8 cellular contexts compared by ENCODE assay signal in the genomic region with DNA sequence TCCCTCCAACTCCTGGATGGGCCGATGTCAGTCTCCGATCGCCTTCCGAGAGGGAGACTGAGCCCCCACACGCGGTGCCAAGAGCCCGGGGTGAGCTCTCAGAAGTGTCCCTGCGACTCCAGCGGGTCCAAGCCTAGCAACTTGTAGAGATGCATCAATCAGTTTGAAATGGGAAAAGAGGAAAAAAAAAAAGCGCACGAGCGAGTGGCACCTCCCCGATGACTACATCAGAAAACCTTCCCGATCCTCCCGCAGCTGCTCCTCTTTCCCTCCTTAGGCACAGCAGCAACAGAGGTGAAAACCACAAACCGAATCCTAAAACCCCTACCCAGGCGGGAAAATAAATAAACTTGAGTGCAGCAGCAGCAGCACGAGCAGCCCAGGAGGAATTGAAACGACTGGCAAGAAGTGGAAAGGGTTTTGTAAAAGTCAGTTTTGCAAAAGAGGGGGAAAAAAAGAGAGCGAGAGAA. TPM values are rescaled to one million over a fixed set of nuclear protein-coding genes. Genes with fewer than 3 reads are reported as not detected.
DNase-seq lines count a peak whose midpoint lies in the region; ATAC-seq and TF ChIP-seq lines count a peak whose summit lies in the region.

No MANE protein-coding gene starts in this region.

- H3K4me1 ChIP-seq in heart left ventricle (peaks cover 0 to 41% (median 10%) of the 10 kb centered on the region in 12 donors), rectal smooth muscle tissue (ENCODE audit: control insufficient read depth, insufficient read depth, low read length) (no peaks in the 10 kb centered on the region)

- no peak for TF ChIP-seq POLR2A in heart left ventricle (IDR thresholded peaks at IDR 0.05)

- H3K4me3 Mint-ChIP-seq in activated CD4-positive, alpha-beta memory T cell treated with anti-CD3 and anti-CD28 coated beads, Interleukin-2, amount 10 ng/mL, durations not matched to agents 7 days and 5 days, result peak overlapping the region; percentile 58

- intact Hi-C loops in heart left ventricle (cut with DNase I), result loop anchor here in 9 of 10 donors (2.0 to 10.0 kb wide), 16 partner anchors 69 to 1407 kb away; no protein-coding TSS in a partner anchor

- ATAC-seq in heart left ventricle, result peak in 1 of 4 donors; percentile 0
- no peak for ATAC-seq in HG02759 (IDR thresholded peaks at IDR 0.05; ENCODE audit: unreplicated experiment)

- H3K27ac ChIP-seq in 22Rv1 (peak overlapping the region; percentile 85), heart left ventricle (peak overlapping the region; percentile 54 to 93 (median 87)), rectal smooth muscle tissue (ENCODE audit: low read depth, low read length) (peak overlapping the region; percentile 47)

- peaks cover 30% of the 10 kb centered on the region for H3K4me1 Mint-ChIP-seq in activated CD4-positive, alpha-beta memory T cell treated with anti-CD3 and anti-CD28 coated beads, Interleukin-2, amount 10 ng/mL, durations not matched to agents 7 days and 5 days

- no peak overlapping the region for H3K9ac ChIP-seq in rectal smooth muscle tissue (ENCODE audit: low read length)

- 0 to 1% (median 1%) methylated on average over 19 to 20 of the region's 20 CpGs for WGBS in heart left ventricle, 4 donors

- H3K9me3 Mint-ChIP-seq in activated CD4-positive, alpha-beta memory T cell treated with anti-CD3 and anti-CD28 coated beads, Interleukin-2, amount 10 ng/mL, durations not matched to agents 7 days and 5 days, result no peaks in the 10 kb centered on the region

- no peaks in the 10 kb centered on the region for H3K36me3 Mint-ChIP-seq in activated CD4-positive, alpha-beta memory T cell treated with anti-CD3 and anti-CD28 coated beads, Interleukin-2, amount 10 ng/mL, durations not matched to agents 7 days and 5 days (ENCODE audit: low read depth)

- POLR2A ChIA-PET in activated CD4-positive, alpha-beta memory T cell treated with anti-CD3 and anti-CD28 coated beads, Interleukin-2, amount 10 ng/mL, durations not matched to agents 7 days and 5 days (lab: Charles Lee), result no interaction called here

- H3K27me3 Mint-ChIP-seq in activated CD4-positive, alpha-beta memory T cell treated with anti-CD3 and anti-CD28 coated beads, Interleukin-2, amount 10 ng/mL, durations not matched to agents 7 days and 5 days, result peaks cover 71% of the 10 kb centered on the region

- no peaks in the 10 kb centered on the region for H3K36me3 ChIP-seq in GM06990 (ENCODE audit: control insufficient read depth, insufficient read depth, low read length)
- no peaks in the 10 kb centered on the region for H3K36me3 ChIP-seq in heart left ventricle
- no peaks in the 10 kb centered on the region for H3K36me3 ChIP-seq in rectal smooth muscle tissue (ENCODE audit: control insufficient read depth, insufficient read depth, low read length)

- no peak for DNase-seq in GM06990 (ENCODE audit: extremely low read depth, insufficient read length)
- peak; percentile 50 for DNase-seq in NCI-H1694 (lab: John Stamatoyannopoulos, UW)
- DNase-seq in activated CD4-positive, alpha-beta memory T cell treated with anti-CD3 and anti-CD28 coated beads, Interleukin-2, amount 10 ng/mL, durations not matched to agents 7 days and 5 days, result no peak
- no peak for DNase-seq in heart left ventricle
- no peak for DNase-seq in stimulated activated CD4-positive, alpha-beta T cell treated with anti-CD3 and anti-CD28 coated beads, Interleukin-15, amount 100 ng/mL, for 24 hours

- peak overlapping the region; percentile 73 for H3K4me3 ChIP-seq in GM06990 (replicated peaks; ENCODE audit: low read depth, low read length)
- H3K4me3 ChIP-seq in heart left ventricle, result peak overlapping the region; percentile 48 to 79 (median 64)
- H3K4me3 ChIP-seq in rectal smooth muscle tissue (ENCODE audit: low read length), result peak overlapping the region; percentile 85

- CTCF ChIA-PET in activated CD4-positive, alpha-beta memory T cell treated with anti-CD3 and anti-CD28 coated beads, Interleukin-2, amount 10 ng/mL, durations not matched to agents 7 days and 5 days (lab: Charles Lee), result interaction anchor here (1.3 kb wide), 1 partner anchor 674 kb away, joined by 3 read pairs; no protein-coding TSS in a partner anchor

- no peaks in the 10 kb centered on the region for H3K27me3 ChIP-seq in GM06990 (replicated peaks; ENCODE audit: control insufficient read depth, insufficient read depth, low read length)
- H3K27me3 ChIP-seq in heart left ventricle, result peaks cover 0 to 86% (median 19%) of the 10 kb centered on the region in 9 donors
- no peaks in the 10 kb centered on the region for H3K27me3 ChIP-seq in rectal smooth muscle tissue (ENCODE audit: control insufficient read depth, insufficient read depth, low read length)

- no peaks in the 10 kb centered on the region for H3K9me3 ChIP-seq in heart left ventricle

- no peak for TF ChIP-seq CTCF in 22Rv1 (IDR thresholded peaks at IDR 0.05)
- no peak for TF ChIP-seq CTCF in GM06990 (IDR thresholded peaks at IDR 0.05; ENCODE audit: insufficient read depth, low read length, poor library complexity, severe bottlenecking)
- no peak for TF ChIP-seq CTCF in heart left ventricle (IDR thresholded peaks at IDR 0.05)

- H3K27ac Mint-ChIP-seq in activated CD4-positive, alpha-beta memory T cell treated with anti-CD3 and anti-CD28 coated beads, Interleukin-2, amount 10 ng/mL, durations not matched to agents 7 days and 5 days, result no peak overlapping the region

RNA-seq across cellular contexts. Expression of a gene that starts 1.0 kb away (rescaled TPM):
- total RNA-seq in activated CD4-positive, alpha-beta memory T cell treated with anti-CD3 and anti-CD28 coated beads, Interleukin-2, amount 10 ng/mL, durations not matched to agents 7 days and 5 days, result not detected
- 10 to 100 TPM; 20.9 to 58.4 (median 31.0) TPM for total RNA-seq in heart left ventricle
- polyA plus RNA-seq in heart left ventricle, result 10 to 100 TPM in 1 of 2 donors, 1 to 10 TPM in 1; 6.1 to 19.0 TPM

Comparison
In these comparisons a context has a peak if more than half of its experiments do, and no peak if none do; other contexts are left out.
1. RNA of a gene that starts 1.0 kb away (total RNA-seq): 20.9 to 58.4 TPM in heart left ventricle; not detected in activated CD4-positive, alpha-beta memory T cell treated with anti-CD3 and anti-CD28 coated beads, Interleukin-2, amount 10 ng/mL, durations not matched to agents 7 days and 5 days; every median in the first group is over 10 times any median in the second.
2. Peak in every context shown above with its lines, with median percentiles within 50 percentile points of each other: H3K27ac ChIP-seq and H3K4me3 ChIP-seq.